ENCODE assay signal across 9 cellular contexts in genomic region chr2:24435391-24436316, GRCh38. TPM values are rescaled to one million over a fixed set of nuclear protein-coding genes. Genes with fewer than 3 reads are reported as not detected.
DNase-seq lines count a peak whose midpoint lies in the region; TF ChIP-seq lines count a peak whose summit lies in the region.
"Had no signal": no experiment of that assay in that cellular context is flagged by ENCODE, and none has a peak within 500 bp of the region (broad histone marks: within the 10 kb centered on the region; RNA-seq: fewer than 3 reads in every experiment).

No MANE protein-coding gene starts in this region.

- H3K27ac ChIP-seq in colonic mucosa (no peak overlapping the region), testis (peak overlapping the region; percentile 8 to 79)

- H3K36me3 ChIP-seq in colonic mucosa (no peaks in the 10 kb centered on the region), testis (ENCODE audit: low read depth, missing control alignments) (no peaks in the 10 kb centered on the region)

- no peaks in the 10 kb centered on the region for H3K4me1 ChIP-seq in colonic mucosa
- peaks cover 8% of the 10 kb centered on the region for H3K4me1 ChIP-seq in testis

- H3K9me3 ChIP-seq in colonic mucosa (no peaks in the 10 kb centered on the region), testis (no peaks in the 10 kb centered on the region)

- no peak for TF ChIP-seq POLR2A in testis (IDR thresholded peaks at IDR 0.05)

- H3K4me3 ChIP-seq in colonic mucosa, result no peak overlapping the region
- H3K4me3 ChIP-seq in testis, result no peak overlapping the region

- no peak for TF ChIP-seq CTCF in colonic mucosa (IDR thresholded peaks at IDR 0.05)
- no peak for TF ChIP-seq CTCF in testis (IDR thresholded peaks at IDR 0.05)

- 37 to 39% methylated on average over 13 of the region's 13 CpGs for WGBS in testis, 2 donors

- DNase-seq in NCI-H1694 treated with DMSO at 0.1 percent for 48 hours (lab: John Stamatoyannopoulos, UW) (peak; percentile 38), colonic mucosa (peak; percentile 59), lung microvascular endothelial cell (ENCODE audit: low read depth in 2 of 2) (peak; percentile 61 to 89), testis (peak; percentile 87), SIG-M5 (lab: John Stamatoyannopoulos, UW) (no peak), NCI-H748 (lab: John Stamatoyannopoulos, UW; ENCODE audit: unreplicated experiment) (no peak), NCI-H748 treated with DMSO at 0.1 percent for 48 hours (lab: John Stamatoyannopoulos, UW) (no peak)
- DNase-seq in effector CD4-positive, alpha-beta T cell, result no peak
- DNase-seq: KBM-7 had no signal

- H3K27me3 ChIP-seq in colonic mucosa (no peaks in the 10 kb centered on the region), testis (no peaks in the 10 kb centered on the region)

- no peak overlapping the region for H3K9ac ChIP-seq in colonic mucosa (ENCODE audit: low read depth in 2 of 2, low read length in 2 of 2)

- intact Hi-C loops in colonic mucosa (cut with DNase I), result no loop called here
- intact Hi-C loops in testis (cut with DNase I; ENCODE audit: low total_unique reads), result no loop called here

RNA-seq across cellular contexts. Expression of gene NCOA1, which starts 55.4 kb away (rescaled TPM):
- 10 to 100 TPM; 24.8 to 35.2 TPM for total RNA-seq in colonic mucosa
- 5.0 and 10.7 TPM in 2 replicates for total RNA-seq in lung microvascular endothelial cell
- total RNA-seq in testis, result 100 to 1,000 TPM; 109 to 124 TPM
- 52.3 TPM for polyA plus RNA-seq in testis (ENCODE audit: insufficient read depth, low read depth, low replicate concordance)

Comparison
In these comparisons a context has a peak if more than half of its experiments do, and no peak if none do; other contexts are left out.
1. DNase-seq: peak in NCI-H1694 treated with DMSO at 0.1 percent for 48 hours (single experiment), colonic mucosa (single experiment), lung microvascular endothelial cell (2 of 2) and testis (single experiment); none in SIG-M5 (single experiment), NCI-H748 (single experiment), NCI-H748 treated with DMSO at 0.1 percent for 48 hours (single experiment) and effector CD4-positive, alpha-beta T cell (single experiment).